ENCODE assay signal across 16 cellular contexts in genomic region chr21:34969431-34970036, GRCh38.
DNase-seq lines count a peak whose midpoint lies in the region; ATAC-seq and TF ChIP-seq lines count a peak whose summit lies in the region.
"Had no signal": no experiment of that assay in that cellular context is flagged by ENCODE, and none has a peak within 500 bp of the region (broad histone marks: within the 10 kb centered on the region; RNA-seq: fewer than 3 reads in every experiment).

No MANE protein-coding gene starts in this region.

- no peak overlapping the region for H3K18ac ChIP-seq in IMR-90 (ENCODE audit: low read depth, low read length)

- no peak overlapping the region for H3K27ac ChIP-seq in IMR-90 (ENCODE audit: insufficient read depth, low read length)
- H3K27ac ChIP-seq in spleen, result peak overlapping the region in 6 of 8 donors; percentile 23 to 66 (median 55)
- H3K27ac ChIP-seq: adrenal gland, ovary, Peyer's patch had no signal

- H3K79me1 ChIP-seq in IMR-90 (ENCODE audit: low read depth in 1 of 2, low read length in 2 of 2), result peaks cover 3 to 36% of the 10 kb centered on the region in 2 experiments; a peak in 2 of 4 replicates

- H2BK120ac ChIP-seq in IMR-90 (ENCODE audit: low read depth, low read length), result peak overlapping the region; percentile 93

- peaks cover 93% of the 10 kb centered on the region for H3K4me1 Mint-ChIP-seq in activated T-cell treated with anti-CD3 and anti-CD28 coated beads, Interleukin-2, amount 50 U/mL, for 24 hours (ENCODE audit: low read depth)
- H3K4me1 Mint-ChIP-seq in activated naive CD8-positive, alpha-beta T cell (ENCODE audit: low read depth), result peaks cover 85% of the 10 kb centered on the region

- H3K9me1 ChIP-seq in IMR-90 (ENCODE audit: insufficient read depth, low read length), result peaks cover 30% of the 10 kb centered on the region

- H3K36me3 ChIP-seq in IMR-90 (ENCODE audit: control insufficient read depth, insufficient read depth, low read length), result no peaks in the 10 kb centered on the region
- peaks cover 0 to 11% (median 0%) of the 10 kb centered on the region in 6 donors for H3K36me3 ChIP-seq in spleen
- H3K36me3 ChIP-seq: adrenal gland, ovary, Peyer's patch had no signal

- H4K91ac ChIP-seq in IMR-90 (ENCODE audit: insufficient read depth, low read depth, low read length), result no peak overlapping the region

- no peak for DNase-seq in activated T-cell treated with anti-CD3 and anti-CD28 coated beads, Interleukin-2, amount 50 U/mL, for 24 hours
- DNase-seq in activated T-cell treated with anti-CD3 and anti-CD28 coated beads for 4 hours (no peak), IMR-90 (no peak), spleen (no peak), foreskin fibroblast (no peak), NCI-H2171 treated with DMSO at 0.1 percent for 48 hours (lab: John Stamatoyannopoulos, UW) (no peak)
- DNase-seq: adrenal gland, glutamatergic neuron, H7, NCI-H1417, NCI-H446, ovary, Peyer's patch had no signal

- ATAC-seq in IMR-90 (ENCODE audit: low read depth), result no peak
- ATAC-seq in HG03521 (IDR thresholded peaks at IDR 0.05; ENCODE audit: unreplicated experiment), result no peak

- no peak overlapping the region for H2BK5ac ChIP-seq in IMR-90 (ENCODE audit: low read depth, low read length, poor library complexity, severe bottlenecking)

- no peaks in the 10 kb centered on the region for H3K27me3 ChIP-seq in IMR-90 (ENCODE audit: control insufficient read depth, insufficient read depth, low read length)
- no peaks in the 10 kb centered on the region for H3K27me3 ChIP-seq in spleen (replicated peaks in 1 of 7)
- H3K27me3 ChIP-seq: Peyer's patch had no signal

- H4K8ac ChIP-seq in IMR-90 (ENCODE audit: low read depth in 2 of 2, low read length in 2 of 2), result no peak overlapping the region

- no peak overlapping the region for H3K9ac ChIP-seq in IMR-90 (ENCODE audit: low read depth, low read length)

- TF ChIP-seq CTCF in IMR-90 (conservative IDR thresholded peaks at IDR 0.05; ENCODE audit: low read depth, low read length) (no peak), spleen (IDR thresholded peaks at IDR 0.05 in 8 of 11, conservative IDR thresholded peaks at IDR 0.05 in 3 of 11) (no peak), foreskin fibroblast (IDR thresholded peaks at IDR 0.05; ENCODE audit: low read depth, low read length) (no peak)

- H3K4me2 ChIP-seq in IMR-90 (ENCODE audit: low read depth, low read length), result no peak overlapping the region

- peaks cover 19% of the 10 kb centered on the region for H3K4me1 ChIP-seq in IMR-90 (ENCODE audit: control insufficient read depth, insufficient read depth, low read length)
- H3K4me1 ChIP-seq in spleen, result peaks cover 4 to 100% (median 48%) of the 10 kb centered on the region in 6 donors
- H3K4me1 ChIP-seq: adrenal gland had no signal

- WGBS in IMR-90 (ENCODE audit: extremely low coverage in 2 of 2, insufficient read length in 1 of 2), 2 experiments, result no CpG with 5 or more reads among the region's 7 CpGs
- 47 to 60% (median 54%) methylated on average over 7 of the region's 7 CpGs for WGBS in spleen, 5 donors

- 0 out of 2 replicates have a peak overlapping the region, but pooled peaks have one; percentile 7 for H3K23ac ChIP-seq in IMR-90 (ENCODE audit: low read depth, low read length)

- no peak overlapping the region for H4K5ac ChIP-seq in IMR-90 (ENCODE audit: low read depth, low read length)

- in situ Hi-C loops in IMR-90 (cut with MboI; ENCODE audit: low sequenced_read_pairs), result no loop called here

- H2AK9ac ChIP-seq in IMR-90 (replicated peaks; ENCODE audit: low read depth, low read length, poor library complexity), result no peak overlapping the region

- H4K20me1 ChIP-seq in IMR-90 (ENCODE audit: insufficient read depth, low read length), result no peaks in the 10 kb centered on the region

- CTCF ChIA-PET in IMR-90 (lab: Yijun Ruan, JAX), result no interaction called here

- peak overlapping the region; percentile 64; the same call in 1 of the 3 replicates for H2BK15ac ChIP-seq in IMR-90 (ENCODE audit: low read depth, low read length)

- no peak overlapping the region for H3K4me3 ChIP-seq in IMR-90 (ENCODE audit: insufficient read depth, low read depth, low read length)
- no peak overlapping the region for H3K4me3 ChIP-seq in spleen
- no peak overlapping the region for H3K4me3 ChIP-seq in foreskin fibroblast (ENCODE audit: low read depth in 1 of 2, low read length in 2 of 2)
- H3K4me3 ChIP-seq: adrenal gland, ovary, Peyer's patch, skin epidermis had no signal

- H2AFZ ChIP-seq in IMR-90 (replicated peaks; ENCODE audit: low read length, poor library complexity), result no peak overlapping the region

- H3K56ac ChIP-seq in IMR-90 (ENCODE audit: extremely low read depth, insufficient read depth, low read length), result no peak overlapping the region

- dilution Hi-C loops in IMR-90 (cut with HindIII; ENCODE audit: low sequenced_read_pairs, unreplicated experiment), result no loop called here

- intact Hi-C loops in IMR-90 (cut with micrococcal nuclease) (no loop called here), spleen (cut with DNase I; ENCODE audit: low total_unique reads) (no loop called here)

- H3K9me3 ChIP-seq in IMR-90 (ENCODE audit: control insufficient read depth, insufficient read depth, low read length) (no peaks in the 10 kb centered on the region), spleen (no peaks in the 10 kb centered on the region)
- H3K9me3 ChIP-seq: adrenal gland, ovary, Peyer's patch had no signal

- POLR2A ChIA-PET in IMR-90 (lab: Charles Lee; ENCODE audit: unreplicated experiment), result no interaction called here

- TF ChIP-seq POLR2A in IMR-90 (IDR thresholded peaks at IDR 0.05; ENCODE audit: low read depth, low read length) (no peak), spleen (IDR thresholded peaks at IDR 0.05) (no peak)

- no peak overlapping the region for H2AK5ac ChIP-seq in IMR-90 (ENCODE audit: low read depth, low read length)

- peaks cover 20% of the 10 kb centered on the region for H3K36me3 Mint-ChIP-seq in activated T-cell treated with anti-CD3 and anti-CD28 coated beads, Interleukin-2, amount 50 U/mL, for 24 hours (ENCODE audit: low read depth)
- peaks cover 20% of the 10 kb centered on the region for H3K36me3 Mint-ChIP-seq in activated naive CD8-positive, alpha-beta T cell

- no peak for TF ChIP-seq RAD21 in IMR-90 (IDR thresholded peaks at IDR 0.05; ENCODE audit: low read length)

- no peak overlapping the region for H3K4ac ChIP-seq in IMR-90 (ENCODE audit: low read depth, low read length)

- no TSS peak for BruUV-seq in IMR-90 (replicated peaks; lab: Mats Ljungman, UMichigan)

- H3K27ac Mint-ChIP-seq in activated T-cell treated with anti-CD3 and anti-CD28 coated beads, Interleukin-2, amount 50 U/mL, for 24 hours, result peak overlapping the region; percentile 99
- peak overlapping the region; percentile 94 for H3K27ac Mint-ChIP-seq in activated naive CD8-positive, alpha-beta T cell

- H3K4me3 Mint-ChIP-seq in activated T-cell treated with anti-CD3 and anti-CD28 coated beads, Interleukin-2, amount 50 U/mL, for 24 hours, result peak overlapping the region; percentile 65
- peak overlapping the region; percentile 80 for H3K4me3 Mint-ChIP-seq in activated naive CD8-positive, alpha-beta T cell

- no peaks in the 10 kb centered on the region for H3K27me3 Mint-ChIP-seq in activated T-cell treated with anti-CD3 and anti-CD28 coated beads, Interleukin-2, amount 50 U/mL, for 24 hours
- H3K27me3 Mint-ChIP-seq in activated naive CD8-positive, alpha-beta T cell, result no peaks in the 10 kb centered on the region

- H3K14ac ChIP-seq in IMR-90 (replicated peaks; ENCODE audit: low read depth, low read length), result no peak overlapping the region; the same call in 1 of the 2 replicates

- no peak overlapping the region for H2BK20ac ChIP-seq in IMR-90 (ENCODE audit: low read depth, low read length)

- no peaks in the 10 kb centered on the region for H3K9me3 Mint-ChIP-seq in activated T-cell treated with anti-CD3 and anti-CD28 coated beads, Interleukin-2, amount 50 U/mL, for 24 hours
- H3K9me3 Mint-ChIP-seq in activated naive CD8-positive, alpha-beta T cell (ENCODE audit: low read depth), result no peaks in the 10 kb centered on the region

TF ChIP-seq in IMR-90, 13 proteins besides CTCF, POLR2A, EP300 and RAD21:
- TF ChIP-seq BHLHE40 (IDR thresholded peaks at IDR 0.05; ENCODE audit: low read depth, low read length) (no peak), CHD1 (IDR thresholded peaks at IDR 0.05; ENCODE audit: low read depth, low read length) (no peak), SMC3 (IDR thresholded peaks at IDR 0.05; ENCODE audit: low read depth, low read length) (no peak), MAZ (IDR thresholded peaks at IDR 0.05; ENCODE audit: borderline replicate concordance, low read depth, low read length) (no peak), NFE2L2 (IDR thresholded peaks at IDR 0.05; ENCODE audit: low read depth, low read length) (no peak)
